In the genomic region with DNA sequence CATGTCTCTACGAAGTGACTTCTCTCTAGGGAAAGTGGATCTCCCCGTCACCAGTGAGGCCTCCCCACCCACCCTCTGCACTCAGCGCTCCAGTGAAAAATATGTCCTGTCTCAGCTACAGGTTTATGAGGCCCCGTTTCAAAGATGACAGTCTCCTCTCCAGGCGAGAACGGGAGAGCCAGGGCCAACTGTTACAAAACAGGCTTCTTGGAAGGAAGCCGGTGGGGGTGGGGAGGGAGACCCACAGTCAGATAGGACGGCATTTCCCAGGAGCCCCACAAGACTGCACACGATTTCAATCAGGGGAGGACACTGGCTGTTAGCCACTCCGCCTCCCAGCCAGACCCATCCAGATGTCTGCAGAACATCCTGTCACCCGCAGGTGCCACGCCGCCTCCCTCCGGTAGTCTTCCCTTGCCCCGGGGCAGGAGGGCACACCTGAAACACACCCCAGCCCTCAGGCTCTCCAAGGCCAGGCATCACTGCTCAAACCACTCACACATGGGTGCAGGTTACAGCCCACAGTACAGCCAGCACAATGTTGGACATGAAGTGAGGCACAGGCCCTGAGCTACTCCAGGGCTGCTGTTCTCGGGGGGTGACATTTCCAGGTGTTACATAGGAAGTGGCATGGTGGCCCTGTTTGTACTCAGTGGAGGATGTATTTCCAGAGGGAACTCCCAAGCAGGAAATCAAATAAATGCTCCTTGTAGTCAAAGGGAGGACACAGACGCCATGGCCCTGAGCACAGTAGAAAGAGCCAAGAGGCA, we compare ENCODE assay signal across 1 cellular context.
TF ChIP-seq lines count a peak whose summit lies in the region.

No MANE protein-coding gene starts in this region.

TF ChIP-seq in GM23338, 12 proteins besides CTCF, POLR2A, EP300 and RAD21:
- TF ChIP-seq, protein P1, sequence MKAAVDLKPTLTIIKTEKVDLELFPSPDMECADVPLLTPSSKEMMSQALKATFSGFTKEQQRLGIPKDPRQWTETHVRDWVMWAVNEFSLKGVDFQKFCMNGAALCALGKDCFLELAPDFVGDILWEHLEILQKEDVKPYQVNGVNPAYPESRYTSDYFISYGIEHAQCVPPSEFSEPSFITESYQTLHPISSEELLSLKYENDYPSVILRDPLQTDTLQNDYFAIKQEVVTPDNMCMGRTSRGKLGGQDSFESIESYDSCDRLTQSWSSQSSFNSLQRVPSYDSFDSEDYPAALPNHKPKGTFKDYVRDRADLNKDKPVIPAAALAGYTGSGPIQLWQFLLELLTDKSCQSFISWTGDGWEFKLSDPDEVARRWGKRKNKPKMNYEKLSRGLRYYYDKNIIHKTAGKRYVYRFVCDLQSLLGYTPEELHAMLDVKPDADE (IDR thresholded peaks at IDR 0.05), result no peak
- TF ChIP-seq ZNF114 (CRISPR knock-in tag; IDR thresholded peaks at IDR 0.05) (no peak), ZNF331 (CRISPR knock-in tag; IDR thresholded peaks at IDR 0.05; ENCODE audit: low read depth) (no peak), POLR2AphosphoS5 (IDR thresholded peaks at IDR 0.05; ENCODE audit: low read depth) (no peak), STAT1 (IDR thresholded peaks at IDR 0.05; ENCODE audit: unreplicated experiment) (no peak), EZH2 (IDR thresholded peaks at IDR 0.05; ENCODE audit: low read depth, unreplicated experiment) (no peak), EZH2phosphoT487 (IDR thresholded peaks at IDR 0.05; ENCODE audit: unreplicated experiment) (no peak), CREB1 (CRISPR knock-in tag; IDR thresholded peaks at IDR 0.05; ENCODE audit: low read depth) (no peak), NANOG (IDR thresholded peaks at IDR 0.05; ENCODE audit: borderline replicate concordance) (no peak), JUNB (IDR thresholded peaks at IDR 0.05; ENCODE audit: unreplicated experiment) (no peak), REST (IDR thresholded peaks at IDR 0.05; ENCODE audit: unreplicated experiment) (no peak)
- TF ChIP-seq, protein P2, sequence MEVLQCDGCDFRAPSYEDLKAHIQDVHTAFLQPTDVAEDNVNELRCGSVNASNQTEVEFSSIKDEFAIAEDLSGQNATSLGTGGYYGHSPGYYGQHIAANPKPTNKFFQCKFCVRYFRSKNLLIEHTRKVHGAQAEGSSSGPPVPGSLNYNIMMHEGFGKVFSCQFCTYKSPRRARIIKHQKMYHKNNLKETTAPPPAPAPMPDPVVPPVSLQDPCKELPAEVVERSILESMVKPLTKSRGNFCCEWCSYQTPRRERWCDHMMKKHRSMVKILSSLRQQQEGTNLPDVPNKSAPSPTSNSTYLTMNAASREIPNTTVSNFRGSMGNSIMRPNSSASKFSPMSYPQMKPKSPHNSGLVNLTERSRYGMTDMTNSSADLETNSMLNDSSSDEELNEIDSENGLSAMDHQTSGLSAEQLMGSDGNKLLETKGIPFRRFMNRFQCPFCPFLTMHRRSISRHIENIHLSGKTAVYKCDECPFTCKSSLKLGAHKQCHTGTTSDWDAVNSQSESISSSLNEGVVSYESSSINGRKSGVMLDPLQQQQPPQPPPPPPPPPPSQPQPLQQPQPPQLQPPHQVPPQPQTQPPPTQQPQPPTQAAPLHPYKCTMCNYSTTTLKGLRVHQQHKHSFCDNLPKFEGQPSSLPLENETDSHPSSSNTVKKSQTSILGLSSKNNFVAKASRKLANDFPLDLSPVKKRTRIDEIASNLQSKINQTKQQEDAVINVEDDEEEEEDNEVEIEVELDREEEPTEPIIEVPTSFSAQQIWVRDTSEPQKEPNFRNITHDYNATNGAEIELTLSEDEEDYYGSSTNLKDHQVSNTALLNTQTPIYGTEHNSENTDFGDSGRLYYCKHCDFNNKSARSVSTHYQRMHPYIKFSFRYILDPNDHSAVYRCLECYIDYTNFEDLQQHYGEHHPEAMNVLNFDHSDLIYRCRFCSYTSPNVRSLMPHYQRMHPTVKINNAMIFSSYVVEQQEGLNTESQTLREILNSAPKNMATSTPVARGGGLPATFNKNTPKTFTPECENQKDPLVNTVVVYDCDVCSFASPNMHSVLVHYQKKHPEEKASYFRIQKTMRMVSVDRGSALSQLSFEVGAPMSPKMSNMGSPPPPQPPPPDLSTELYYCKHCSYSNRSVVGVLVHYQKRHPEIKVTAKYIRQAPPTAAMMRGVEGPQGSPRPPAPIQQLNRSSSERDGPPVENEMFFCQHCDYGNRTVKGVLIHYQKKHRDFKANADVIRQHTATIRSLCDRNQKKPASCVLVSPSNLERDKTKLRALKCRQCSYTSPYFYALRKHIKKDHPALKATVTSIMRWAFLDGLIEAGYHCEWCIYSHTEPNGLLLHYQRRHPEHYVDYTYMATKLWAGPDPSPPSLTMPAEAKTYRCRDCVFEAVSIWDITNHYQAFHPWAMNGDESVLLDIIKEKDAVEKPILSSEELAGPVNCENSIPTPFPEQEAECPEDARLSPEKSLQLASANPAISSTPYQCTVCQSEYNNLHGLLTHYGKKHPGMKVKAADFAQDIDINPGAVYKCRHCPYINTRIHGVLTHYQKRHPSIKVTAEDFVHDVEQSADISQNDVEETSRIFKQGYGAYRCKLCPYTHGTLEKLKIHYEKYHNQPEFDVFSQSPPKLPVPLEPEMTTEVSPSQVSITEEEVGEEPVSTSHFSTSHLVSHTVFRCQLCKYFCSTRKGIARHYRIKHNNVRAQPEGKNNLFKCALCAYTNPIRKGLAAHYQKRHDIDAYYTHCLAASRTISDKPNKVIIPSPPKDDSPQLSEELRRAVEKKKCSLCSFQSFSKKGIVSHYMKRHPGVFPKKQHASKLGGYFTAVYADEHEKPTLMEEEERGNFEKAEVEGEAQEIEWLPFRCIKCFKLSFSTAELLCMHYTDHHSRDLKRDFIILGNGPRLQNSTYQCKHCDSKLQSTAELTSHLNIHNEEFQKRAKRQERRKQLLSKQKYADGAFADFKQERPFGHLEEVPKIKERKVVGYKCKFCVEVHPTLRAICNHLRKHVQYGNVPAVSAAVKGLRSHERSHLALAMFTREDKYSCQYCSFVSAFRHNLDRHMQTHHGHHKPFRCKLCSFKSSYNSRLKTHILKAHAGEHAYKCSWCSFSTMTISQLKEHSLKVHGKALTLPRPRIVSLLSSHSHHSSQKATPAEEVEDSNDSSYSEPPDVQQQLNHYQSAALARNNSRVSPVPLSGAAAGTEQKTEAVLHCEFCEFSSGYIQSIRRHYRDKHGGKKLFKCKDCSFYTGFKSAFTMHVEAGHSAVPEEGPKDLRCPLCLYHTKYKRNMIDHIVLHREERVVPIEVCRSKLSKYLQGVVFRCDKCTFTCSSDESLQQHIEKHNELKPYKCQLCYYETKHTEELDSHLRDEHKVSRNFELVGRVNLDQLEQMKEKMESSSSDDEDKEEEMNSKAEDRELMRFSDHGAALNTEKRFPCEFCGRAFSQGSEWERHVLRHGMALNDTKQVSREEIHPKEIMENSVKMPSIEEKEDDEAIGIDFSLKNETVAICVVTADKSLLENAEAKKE (CRISPR knock-in tag; IDR thresholded peaks at IDR 0.05), result no peak
